In the genomic region with DNA sequence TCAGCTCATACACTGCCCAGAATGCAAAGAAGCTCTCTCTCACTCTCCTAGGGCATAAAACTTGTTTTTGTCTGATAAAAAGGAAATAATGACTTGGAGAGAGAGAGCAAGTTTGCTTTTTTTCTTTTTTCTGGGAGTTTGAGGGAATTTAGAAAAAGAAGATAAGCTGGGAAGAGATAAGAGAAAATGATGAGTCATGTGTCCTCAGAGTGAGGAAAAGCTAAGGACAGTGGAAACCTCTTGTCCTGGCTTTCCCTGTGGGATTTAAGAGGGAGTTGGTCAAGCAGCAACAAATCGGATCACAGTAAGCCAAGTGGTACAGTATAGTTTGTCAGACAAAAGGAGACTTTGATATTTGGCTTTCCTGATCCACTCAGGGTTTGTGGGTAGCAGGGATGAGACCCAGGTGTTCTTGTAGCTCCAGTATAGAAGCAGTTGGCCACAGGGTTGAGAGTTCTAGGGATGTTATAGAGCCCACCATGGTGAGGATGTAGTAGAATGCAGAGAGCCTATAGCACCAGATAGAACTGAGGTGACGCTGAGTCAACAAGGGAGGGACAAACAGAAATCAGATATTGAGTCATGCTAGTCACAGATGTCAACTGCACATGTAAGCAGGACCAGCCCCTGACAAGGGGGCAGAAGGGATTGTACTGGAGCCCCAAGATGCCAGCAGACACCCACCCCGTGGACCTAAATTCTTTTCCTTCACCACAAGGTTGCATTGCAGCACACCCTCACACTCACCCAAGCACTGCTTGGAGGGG, we compare ENCODE assay signal across 1 cellular context.
TF ChIP-seq lines count a peak whose summit lies in the region.

No MANE protein-coding gene starts in this region.

TF ChIP-seq in GM23338, 12 proteins besides CTCF, POLR2A, EP300 and RAD21:
- TF ChIP-seq, protein P1, sequence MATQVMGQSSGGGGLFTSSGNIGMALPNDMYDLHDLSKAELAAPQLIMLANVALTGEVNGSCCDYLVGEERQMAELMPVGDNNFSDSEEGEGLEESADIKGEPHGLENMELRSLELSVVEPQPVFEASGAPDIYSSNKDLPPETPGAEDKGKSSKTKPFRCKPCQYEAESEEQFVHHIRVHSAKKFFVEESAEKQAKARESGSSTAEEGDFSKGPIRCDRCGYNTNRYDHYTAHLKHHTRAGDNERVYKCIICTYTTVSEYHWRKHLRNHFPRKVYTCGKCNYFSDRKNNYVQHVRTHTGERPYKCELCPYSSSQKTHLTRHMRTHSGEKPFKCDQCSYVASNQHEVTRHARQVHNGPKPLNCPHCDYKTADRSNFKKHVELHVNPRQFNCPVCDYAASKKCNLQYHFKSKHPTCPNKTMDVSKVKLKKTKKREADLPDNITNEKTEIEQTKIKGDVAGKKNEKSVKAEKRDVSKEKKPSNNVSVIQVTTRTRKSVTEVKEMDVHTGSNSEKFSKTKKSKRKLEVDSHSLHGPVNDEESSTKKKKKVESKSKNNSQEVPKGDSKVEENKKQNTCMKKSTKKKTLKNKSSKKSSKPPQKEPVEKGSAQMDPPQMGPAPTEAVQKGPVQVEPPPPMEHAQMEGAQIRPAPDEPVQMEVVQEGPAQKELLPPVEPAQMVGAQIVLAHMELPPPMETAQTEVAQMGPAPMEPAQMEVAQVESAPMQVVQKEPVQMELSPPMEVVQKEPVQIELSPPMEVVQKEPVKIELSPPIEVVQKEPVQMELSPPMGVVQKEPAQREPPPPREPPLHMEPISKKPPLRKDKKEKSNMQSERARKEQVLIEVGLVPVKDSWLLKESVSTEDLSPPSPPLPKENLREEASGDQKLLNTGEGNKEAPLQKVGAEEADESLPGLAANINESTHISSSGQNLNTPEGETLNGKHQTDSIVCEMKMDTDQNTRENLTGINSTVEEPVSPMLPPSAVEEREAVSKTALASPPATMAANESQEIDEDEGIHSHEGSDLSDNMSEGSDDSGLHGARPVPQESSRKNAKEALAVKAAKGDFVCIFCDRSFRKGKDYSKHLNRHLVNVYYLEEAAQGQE (IDR thresholded peaks at IDR 0.05; ENCODE audit: unreplicated experiment), result no peak
- TF ChIP-seq STAT1 (IDR thresholded peaks at IDR 0.05; ENCODE audit: unreplicated experiment), result no peak
- no peak for TF ChIP-seq EZH2phosphoT487 (IDR thresholded peaks at IDR 0.05; ENCODE audit: unreplicated experiment)
- TF ChIP-seq, protein P2, sequence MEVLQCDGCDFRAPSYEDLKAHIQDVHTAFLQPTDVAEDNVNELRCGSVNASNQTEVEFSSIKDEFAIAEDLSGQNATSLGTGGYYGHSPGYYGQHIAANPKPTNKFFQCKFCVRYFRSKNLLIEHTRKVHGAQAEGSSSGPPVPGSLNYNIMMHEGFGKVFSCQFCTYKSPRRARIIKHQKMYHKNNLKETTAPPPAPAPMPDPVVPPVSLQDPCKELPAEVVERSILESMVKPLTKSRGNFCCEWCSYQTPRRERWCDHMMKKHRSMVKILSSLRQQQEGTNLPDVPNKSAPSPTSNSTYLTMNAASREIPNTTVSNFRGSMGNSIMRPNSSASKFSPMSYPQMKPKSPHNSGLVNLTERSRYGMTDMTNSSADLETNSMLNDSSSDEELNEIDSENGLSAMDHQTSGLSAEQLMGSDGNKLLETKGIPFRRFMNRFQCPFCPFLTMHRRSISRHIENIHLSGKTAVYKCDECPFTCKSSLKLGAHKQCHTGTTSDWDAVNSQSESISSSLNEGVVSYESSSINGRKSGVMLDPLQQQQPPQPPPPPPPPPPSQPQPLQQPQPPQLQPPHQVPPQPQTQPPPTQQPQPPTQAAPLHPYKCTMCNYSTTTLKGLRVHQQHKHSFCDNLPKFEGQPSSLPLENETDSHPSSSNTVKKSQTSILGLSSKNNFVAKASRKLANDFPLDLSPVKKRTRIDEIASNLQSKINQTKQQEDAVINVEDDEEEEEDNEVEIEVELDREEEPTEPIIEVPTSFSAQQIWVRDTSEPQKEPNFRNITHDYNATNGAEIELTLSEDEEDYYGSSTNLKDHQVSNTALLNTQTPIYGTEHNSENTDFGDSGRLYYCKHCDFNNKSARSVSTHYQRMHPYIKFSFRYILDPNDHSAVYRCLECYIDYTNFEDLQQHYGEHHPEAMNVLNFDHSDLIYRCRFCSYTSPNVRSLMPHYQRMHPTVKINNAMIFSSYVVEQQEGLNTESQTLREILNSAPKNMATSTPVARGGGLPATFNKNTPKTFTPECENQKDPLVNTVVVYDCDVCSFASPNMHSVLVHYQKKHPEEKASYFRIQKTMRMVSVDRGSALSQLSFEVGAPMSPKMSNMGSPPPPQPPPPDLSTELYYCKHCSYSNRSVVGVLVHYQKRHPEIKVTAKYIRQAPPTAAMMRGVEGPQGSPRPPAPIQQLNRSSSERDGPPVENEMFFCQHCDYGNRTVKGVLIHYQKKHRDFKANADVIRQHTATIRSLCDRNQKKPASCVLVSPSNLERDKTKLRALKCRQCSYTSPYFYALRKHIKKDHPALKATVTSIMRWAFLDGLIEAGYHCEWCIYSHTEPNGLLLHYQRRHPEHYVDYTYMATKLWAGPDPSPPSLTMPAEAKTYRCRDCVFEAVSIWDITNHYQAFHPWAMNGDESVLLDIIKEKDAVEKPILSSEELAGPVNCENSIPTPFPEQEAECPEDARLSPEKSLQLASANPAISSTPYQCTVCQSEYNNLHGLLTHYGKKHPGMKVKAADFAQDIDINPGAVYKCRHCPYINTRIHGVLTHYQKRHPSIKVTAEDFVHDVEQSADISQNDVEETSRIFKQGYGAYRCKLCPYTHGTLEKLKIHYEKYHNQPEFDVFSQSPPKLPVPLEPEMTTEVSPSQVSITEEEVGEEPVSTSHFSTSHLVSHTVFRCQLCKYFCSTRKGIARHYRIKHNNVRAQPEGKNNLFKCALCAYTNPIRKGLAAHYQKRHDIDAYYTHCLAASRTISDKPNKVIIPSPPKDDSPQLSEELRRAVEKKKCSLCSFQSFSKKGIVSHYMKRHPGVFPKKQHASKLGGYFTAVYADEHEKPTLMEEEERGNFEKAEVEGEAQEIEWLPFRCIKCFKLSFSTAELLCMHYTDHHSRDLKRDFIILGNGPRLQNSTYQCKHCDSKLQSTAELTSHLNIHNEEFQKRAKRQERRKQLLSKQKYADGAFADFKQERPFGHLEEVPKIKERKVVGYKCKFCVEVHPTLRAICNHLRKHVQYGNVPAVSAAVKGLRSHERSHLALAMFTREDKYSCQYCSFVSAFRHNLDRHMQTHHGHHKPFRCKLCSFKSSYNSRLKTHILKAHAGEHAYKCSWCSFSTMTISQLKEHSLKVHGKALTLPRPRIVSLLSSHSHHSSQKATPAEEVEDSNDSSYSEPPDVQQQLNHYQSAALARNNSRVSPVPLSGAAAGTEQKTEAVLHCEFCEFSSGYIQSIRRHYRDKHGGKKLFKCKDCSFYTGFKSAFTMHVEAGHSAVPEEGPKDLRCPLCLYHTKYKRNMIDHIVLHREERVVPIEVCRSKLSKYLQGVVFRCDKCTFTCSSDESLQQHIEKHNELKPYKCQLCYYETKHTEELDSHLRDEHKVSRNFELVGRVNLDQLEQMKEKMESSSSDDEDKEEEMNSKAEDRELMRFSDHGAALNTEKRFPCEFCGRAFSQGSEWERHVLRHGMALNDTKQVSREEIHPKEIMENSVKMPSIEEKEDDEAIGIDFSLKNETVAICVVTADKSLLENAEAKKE (CRISPR knock-in tag; IDR thresholded peaks at IDR 0.05), result no peak
- no peak for TF ChIP-seq CREB1 (CRISPR knock-in tag; IDR thresholded peaks at IDR 0.05; ENCODE audit: low read depth)
- no peak for TF ChIP-seq EZH2 (IDR thresholded peaks at IDR 0.05; ENCODE audit: low read depth, unreplicated experiment)
- no peak for TF ChIP-seq JUNB (IDR thresholded peaks at IDR 0.05; ENCODE audit: unreplicated experiment)
- TF ChIP-seq NANOG (IDR thresholded peaks at IDR 0.05; ENCODE audit: borderline replicate concordance), result no peak
- TF ChIP-seq, protein P3, sequence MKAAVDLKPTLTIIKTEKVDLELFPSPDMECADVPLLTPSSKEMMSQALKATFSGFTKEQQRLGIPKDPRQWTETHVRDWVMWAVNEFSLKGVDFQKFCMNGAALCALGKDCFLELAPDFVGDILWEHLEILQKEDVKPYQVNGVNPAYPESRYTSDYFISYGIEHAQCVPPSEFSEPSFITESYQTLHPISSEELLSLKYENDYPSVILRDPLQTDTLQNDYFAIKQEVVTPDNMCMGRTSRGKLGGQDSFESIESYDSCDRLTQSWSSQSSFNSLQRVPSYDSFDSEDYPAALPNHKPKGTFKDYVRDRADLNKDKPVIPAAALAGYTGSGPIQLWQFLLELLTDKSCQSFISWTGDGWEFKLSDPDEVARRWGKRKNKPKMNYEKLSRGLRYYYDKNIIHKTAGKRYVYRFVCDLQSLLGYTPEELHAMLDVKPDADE (IDR thresholded peaks at IDR 0.05), result no peak
- TF ChIP-seq ZNF331 (CRISPR knock-in tag; IDR thresholded peaks at IDR 0.05; ENCODE audit: low read depth), result no peak
- TF ChIP-seq ZNF114 (CRISPR knock-in tag; IDR thresholded peaks at IDR 0.05), result no peak
- TF ChIP-seq POLR2AphosphoS5 (IDR thresholded peaks at IDR 0.05; ENCODE audit: low read depth), result no peak
